In the genomic region with DNA sequence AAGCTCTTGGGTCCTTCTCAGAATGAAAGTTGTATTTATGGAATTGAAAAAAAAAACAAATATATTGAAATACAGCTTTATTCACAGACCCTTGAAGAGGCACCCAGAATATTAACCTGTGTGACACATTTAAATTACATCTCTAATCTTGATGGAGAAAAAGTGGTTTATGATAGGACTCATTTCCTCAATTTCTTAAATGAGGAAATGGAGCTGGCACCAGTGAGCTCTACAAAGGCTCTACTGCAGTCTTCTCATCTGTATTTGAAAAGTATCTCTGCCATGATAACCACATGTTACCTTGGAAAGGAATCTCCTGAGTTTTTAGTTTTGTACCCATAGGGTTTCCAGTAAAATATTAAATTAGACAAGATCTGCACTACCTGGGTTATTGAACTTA, we compare ENCODE assay signal across 26 cellular contexts.
"Had no signal": no experiment of that assay in that cellular context is flagged by ENCODE, and none has a peak within 500 bp of the region (broad histone marks: within the 10 kb centered on the region; RNA-seq: fewer than 3 reads in every experiment).

No MANE protein-coding gene starts in this region.

- DNase-seq: activated CD4-positive, alpha-beta memory T cell treated with anti-CD3 and anti-CD28 coated beads for 36 hours; activated CD4-positive, alpha-beta T cell treated with anti-CD3 and anti-CD28 coated beads, Interleukin-2, amount 10 ng/mL, durations not matched to agents 7 days and 5 days; activated CD4-positive, CD25-positive, alpha-beta regulatory T cell; activated CD8-positive, alpha-beta memory T cell treated with anti-CD3 and anti-CD28 coated beads for 24 hours; activated effector memory CD4-positive, alpha-beta T cell treated with anti-CD3 and anti-CD28 coated beads, Interleukin-2, amount 50 U/mL, for 16 hours; activated naive CD4-positive, alpha-beta T cell treated with Interleukin-2 at 50 U/mL for 16 hours; activated naive CD8-positive, alpha-beta T cell treated with anti-CD3 and anti-CD28 coated beads, Interleukin-2, amount 50 U/mL, for 24 hours; activated T-cell treated with anti-CD3 and anti-CD28 coated beads, Interleukin-2, amount 50 U/mL, for 4 hours; amniotic stem cell; body of pancreas; MG63; NCI-H1092; NCI-H1930; NCI-H2171 treated with DMSO at 0.1 percent for 48 hours; NCI-H226; NCI-H526; NCI-H82; T-cell; T-helper 2 cell; T1000 had no signal

- H3K27ac ChIP-seq: ascending aorta, body of pancreas, KMS-11, SJSA1, VCaP had no signal

- ATAC-seq: activated naive CD4-positive, alpha-beta T cell treated with anti-CD3 and anti-CD28 coated beads, Interleukin-2, amount 50 U/mL, for 72 hours; activated naive CD8-positive, alpha-beta T cell treated with anti-CD3 and anti-CD28 coated beads, Interleukin-2, amount 50 U/mL, for 24 hours; activated T-cell treated with anti-CD3 and anti-CD28 coated beads, Interleukin-2, amount 50 U/mL, for 4 hours; body of pancreas; Right ventricle myocardium inferior; T-cell had no signal

- H3K4me1 ChIP-seq: body of pancreas, SJSA1 had no signal

- H3K27me3 ChIP-seq: ascending aorta, body of pancreas, MG63 had no signal

- H3K9me3 ChIP-seq: ascending aorta, body of pancreas, SJSA1 had no signal

- H3K4me3 ChIP-seq: ascending aorta, body of pancreas, MG63, SJSA1 had no signal

- H3K36me3 ChIP-seq: ascending aorta, MG63, SJSA1 had no signal
